20 cellular contexts compared by ENCODE assay signal in genomic region chr21:44984428-44984791, GRCh38. TPM values are rescaled to one million over a fixed set of nuclear protein-coding genes. Genes with fewer than 3 reads are reported as not detected.
DNase-seq lines count a peak whose midpoint lies in the region; ATAC-seq and TF ChIP-seq lines count a peak whose summit lies in the region.
"Had no signal": no experiment of that assay in that cellular context is flagged by ENCODE, and none has a peak within 500 bp of the region (broad histone marks: within the 10 kb centered on the region; RNA-seq: fewer than 3 reads in every experiment).

No MANE protein-coding gene starts in this region.

- H3K9ac ChIP-seq in BLaER1 treated with 17β-estradiol and CSF1 and Interleukin-3, amounts not matched to agents 10 nM and 100 nM = peak overlapping the region in 5 of 11 experiments; percentile 8 to 60 (median 46); a peak in 4 of 22 replicates
- no peak overlapping the region for H3K9ac ChIP-seq in trophoblast cell (ENCODE audit: low read length)
- no peak overlapping the region for H3K9ac ChIP-seq in Karpas-422 (ENCODE audit: low read length)

- H2BK12ac ChIP-seq in trophoblast cell (ENCODE audit: low read length) = no peak overlapping the region

- peaks cover 0 to 84% (median 52%) of the 10 kb centered on the region in 11 experiments; a peak in 20 of 22 replicates for H4K20me1 ChIP-seq in BLaER1 treated with 17β-estradiol and CSF1 and Interleukin-3, amounts not matched to agents 10 nM and 100 nM
- peaks cover 26% of the 10 kb centered on the region; the same call in 1 of the 2 replicates for H4K20me1 ChIP-seq in Karpas-422 (ENCODE audit: insufficient read depth, low read depth, low read length)

- H3K9me2 ChIP-seq in Karpas-422 (replicated peaks; ENCODE audit: insufficient read depth, low read length) = no peaks in the 10 kb centered on the region

- peaks cover 0 to 6% (median 0%) of the 10 kb centered on the region in 11 experiments; a peak in 5 of 22 replicates for H3K36me3 ChIP-seq in BLaER1 treated with 17β-estradiol and CSF1 and Interleukin-3, amounts not matched to agents 10 nM and 100 nM
- no peaks in the 10 kb centered on the region for H3K36me3 ChIP-seq in trophoblast cell (ENCODE audit: control insufficient read depth in 1 of 2, insufficient read depth in 2 of 2, low read length in 2 of 2)
- no peaks in the 10 kb centered on the region for H3K36me3 ChIP-seq in Karpas-422 (ENCODE audit: insufficient read depth, low read length)

- no peak overlapping the region for H3K27ac Mint-ChIP-seq in glutamatergic neuron (ENCODE audit: unreplicated experiment)
- H3K27ac Mint-ChIP-seq: activated T-cell treated with anti-CD3 and anti-CD28 coated beads, Interleukin-2, amount 50 U/mL, for 24 hours; endodermal cell; naive B cell had no signal

- H3K4me3 Mint-ChIP-seq in glutamatergic neuron (ENCODE audit: unreplicated experiment) = no peak overlapping the region
- H3K4me3 Mint-ChIP-seq: activated T-cell treated with anti-CD3 and anti-CD28 coated beads, Interleukin-2, amount 50 U/mL, for 24 hours; endodermal cell; naive B cell had no signal

- WGBS in trophoblast cell (ENCODE audit: extremely low coverage, insufficient coverage, insufficient read length) = no CpG with 5 or more reads among the region's 20 CpGs

- no peak overlapping the region for H2BK120ac ChIP-seq in trophoblast cell (ENCODE audit: insufficient read depth, low read length, poor library complexity)

- H3K4ac ChIP-seq in trophoblast cell (ENCODE audit: low read depth, low read length) = no peak overlapping the region

- peaks cover 4% of the 10 kb centered on the region for H3K4me1 Mint-ChIP-seq in glutamatergic neuron (ENCODE audit: low read depth, unreplicated experiment)
- H3K4me1 Mint-ChIP-seq: endodermal cell had no signal

- DNase-seq in DMS 273 (lab: John Stamatoyannopoulos, UW; ENCODE audit: unreplicated experiment) = peak; percentile 52
- DNase-seq in DMS 273 treated with DMSO at 0.1 percent for 48 hours (lab: John Stamatoyannopoulos, UW) = no peak
- peak; percentile 62 for DNase-seq in glutamatergic neuron
- DNase-seq in trophoblast cell = peak; percentile 22 to 44
- no peak for DNase-seq in Karpas-422
- no peak for DNase-seq in KG1 (lab: John Stamatoyannopoulos, UW)
- DNase-seq: activated CD4-positive, alpha-beta T cell treated with anti-CD3 and anti-CD28 coated beads for 48 hours; amniotic stem cell; C1 segment of cervical spinal cord; DMS79; naive B cell; NCI-H146; NCI-H510A treated with DMSO at 0.1 percent for 48 hours had no signal

- no peaks in the 10 kb centered on the region for H3K9me3 ChIP-seq in BLaER1 treated with 17β-estradiol and CSF1 and Interleukin-3, amounts not matched to agents 10 nM and 100 nM (replicated peaks in 1 of 11)
- H3K9me3 ChIP-seq in trophoblast cell (ENCODE audit: insufficient read depth, low read depth, low read length) = peaks cover 2% of the 10 kb centered on the region
- H3K9me3 ChIP-seq in Karpas-422 (ENCODE audit: low read length) = no peaks in the 10 kb centered on the region
- H3K9me3 ChIP-seq: suprapubic skin had no signal

- H2BK5ac ChIP-seq in trophoblast cell (ENCODE audit: low read depth, low read length, poor library complexity) = peak overlapping the region; percentile 4

- peaks cover 7% of the 10 kb centered on the region for H3K79me2 ChIP-seq in trophoblast cell (ENCODE audit: control insufficient read depth, insufficient read depth, low read length, poor library complexity)
- H3K79me2 ChIP-seq in Karpas-422 (ENCODE audit: low read length) = no peaks in the 10 kb centered on the region

- H3K79me1 ChIP-seq in trophoblast cell (ENCODE audit: low read length) = peaks cover 51% of the 10 kb centered on the region

- H4K12ac ChIP-seq in trophoblast cell (ENCODE audit: low read depth, low read length) = no peak overlapping the region

- no peak for TF ChIP-seq CTCF in glutamatergic neuron (IDR thresholded peaks at IDR 0.05; ENCODE audit: partially characterized antibody, unreplicated experiment)

- no peak overlapping the region for H3K18ac ChIP-seq in trophoblast cell (ENCODE audit: low read length)

- peak overlapping the region; percentile 69 for H4K8ac ChIP-seq in trophoblast cell (ENCODE audit: low read depth, low read length)

- H3K27ac ChIP-seq in BLaER1 treated with 17β-estradiol and CSF1 and Interleukin-3, amounts not matched to agents 10 nM and 100 nM = peak overlapping the region in 2 of 11 experiments; percentile 2 to 26; a peak in 1 of 22 replicates
- H3K27ac ChIP-seq in trophoblast cell (ENCODE audit: low read depth, low read length) (no peak overlapping the region), Karpas-422 (ENCODE audit: low read length) (no peak overlapping the region)
- H3K27ac ChIP-seq: 22Rv1, suprapubic skin had no signal

- peak overlapping the region; percentile 84 for H4K91ac ChIP-seq in trophoblast cell (ENCODE audit: low read depth, low read length)

- H3K4me2 ChIP-seq in BLaER1 treated with 17β-estradiol and CSF1 and Interleukin-3, amounts not matched to agents 10 nM and 100 nM = peak overlapping the region in 10 of 11 experiments; percentile 15 to 100 (median 90); a peak in 17 of 22 replicates
- no peak overlapping the region for H3K4me2 ChIP-seq in trophoblast cell (ENCODE audit: low read length)
- H3K4me2 ChIP-seq in Karpas-422 (ENCODE audit: low read depth, low read length, poor library complexity, severe bottlenecking) = no peak overlapping the region

- no peak overlapping the region for H3K4me3 ChIP-seq in BLaER1 treated with 17β-estradiol and CSF1 and Interleukin-3, amounts not matched to agents 10 nM and 100 nM
- no peak overlapping the region for H3K4me3 ChIP-seq in trophoblast cell (ENCODE audit: low read depth, low read length)
- no peak overlapping the region for H3K4me3 ChIP-seq in Karpas-422 (ENCODE audit: low read length)
- H3K4me3 ChIP-seq: suprapubic skin had no signal

- H3K4me1 ChIP-seq in BLaER1 treated with 17β-estradiol and CSF1 and Interleukin-3, amounts not matched to agents 10 nM and 100 nM = peaks cover 35 to 85% (median 84%) of the 10 kb centered on the region in 10 experiments
- H3K4me1 ChIP-seq in trophoblast cell (ENCODE audit: control insufficient read depth in 1 of 2, insufficient read depth in 2 of 2, low read length in 2 of 2) (peaks cover 41 to 54% of the 10 kb centered on the region in 2 experiments), Karpas-422 (ENCODE audit: low read length) (peaks cover 6% of the 10 kb centered on the region)
- H3K4me1 ChIP-seq: suprapubic skin had no signal

- no peaks in the 10 kb centered on the region for H3K36me3 Mint-ChIP-seq in glutamatergic neuron (ENCODE audit: unreplicated experiment)
- H3K36me3 Mint-ChIP-seq: naive B cell had no signal

- H2AFZ ChIP-seq in trophoblast cell (ENCODE audit: insufficient read depth, low read length, poor library complexity) (no peak overlapping the region), Karpas-422 (ENCODE audit: low read length) (no peak overlapping the region)

- peaks cover 1% of the 10 kb centered on the region for H3K27me3 Mint-ChIP-seq in glutamatergic neuron (ENCODE audit: unreplicated experiment)
- H3K27me3 Mint-ChIP-seq: activated T-cell treated with anti-CD3 and anti-CD28 coated beads, Interleukin-2, amount 50 U/mL, for 24 hours had no signal

- H3K9me3 Mint-ChIP-seq in glutamatergic neuron (ENCODE audit: unreplicated experiment) = peaks cover 3% of the 10 kb centered on the region
- H3K9me3 Mint-ChIP-seq: activated T-cell treated with anti-CD3 and anti-CD28 coated beads, Interleukin-2, amount 50 U/mL, for 24 hours; endodermal cell; naive B cell had no signal

- peak overlapping the region; percentile 44 for H3K14ac ChIP-seq in trophoblast cell (ENCODE audit: low read length)

- peak overlapping the region; percentile 15 for H2AK5ac ChIP-seq in trophoblast cell (ENCODE audit: low read length)

- no peak for ATAC-seq in HG02870 (IDR thresholded peaks at IDR 0.05; ENCODE audit: unreplicated experiment)
- ATAC-seq: HCT116 had no signal

- H3K27me3 ChIP-seq in BLaER1 treated with 17β-estradiol and CSF1 and Interleukin-3, amounts not matched to agents 10 nM and 100 nM = peaks cover 0 to 56% (median 0%) of the 10 kb centered on the region in 11 experiments; a peak in 10 of 22 replicates
- no peaks in the 10 kb centered on the region for H3K27me3 ChIP-seq in trophoblast cell (ENCODE audit: insufficient read depth, low read length)
- no peaks in the 10 kb centered on the region for H3K27me3 ChIP-seq in Karpas-422 (ENCODE audit: low read length)
- H3K27me3 ChIP-seq: suprapubic skin had no signal

- no peak overlapping the region for H3K23ac ChIP-seq in trophoblast cell (ENCODE audit: low read length)

RNA-seq across cellular contexts. Expression of gene SLX9, which starts 44.6 kb away (rescaled TPM):
- total RNA-seq in glutamatergic neuron (ENCODE audit: unreplicated experiment) = 30.7 TPM
- 19.1 and 21.1 TPM in 2 replicates for polyA plus RNA-seq in trophoblast cell (2013)
- 12.2 and 48.7 TPM in 2 replicates for total RNA-seq in Karpas-422 (2014; rRNA removed; shearing (Covaris generic); ENCODE audit: low replicate concordance)

Comparison
In these comparisons a context has a peak if more than half of its experiments do, and no peak if none do; other contexts are left out.
1. DNase-seq: peak in DMS 273 (single experiment), glutamatergic neuron (single experiment) and trophoblast cell (2 of 2); none in DMS 273 treated with DMSO at 0.1 percent for 48 hours (single experiment), Karpas-422 (single experiment) and KG1 (single experiment).
2. H3K4me2 ChIP-seq: peak in BLaER1 treated with 17β-estradiol and CSF1 and Interleukin-3, amounts not matched to agents 10 nM and 100 nM (10 of 11); none in trophoblast cell (single experiment) and Karpas-422 (single experiment).